ENCODE assay signal across 11 cellular contexts in the genomic region with DNA sequence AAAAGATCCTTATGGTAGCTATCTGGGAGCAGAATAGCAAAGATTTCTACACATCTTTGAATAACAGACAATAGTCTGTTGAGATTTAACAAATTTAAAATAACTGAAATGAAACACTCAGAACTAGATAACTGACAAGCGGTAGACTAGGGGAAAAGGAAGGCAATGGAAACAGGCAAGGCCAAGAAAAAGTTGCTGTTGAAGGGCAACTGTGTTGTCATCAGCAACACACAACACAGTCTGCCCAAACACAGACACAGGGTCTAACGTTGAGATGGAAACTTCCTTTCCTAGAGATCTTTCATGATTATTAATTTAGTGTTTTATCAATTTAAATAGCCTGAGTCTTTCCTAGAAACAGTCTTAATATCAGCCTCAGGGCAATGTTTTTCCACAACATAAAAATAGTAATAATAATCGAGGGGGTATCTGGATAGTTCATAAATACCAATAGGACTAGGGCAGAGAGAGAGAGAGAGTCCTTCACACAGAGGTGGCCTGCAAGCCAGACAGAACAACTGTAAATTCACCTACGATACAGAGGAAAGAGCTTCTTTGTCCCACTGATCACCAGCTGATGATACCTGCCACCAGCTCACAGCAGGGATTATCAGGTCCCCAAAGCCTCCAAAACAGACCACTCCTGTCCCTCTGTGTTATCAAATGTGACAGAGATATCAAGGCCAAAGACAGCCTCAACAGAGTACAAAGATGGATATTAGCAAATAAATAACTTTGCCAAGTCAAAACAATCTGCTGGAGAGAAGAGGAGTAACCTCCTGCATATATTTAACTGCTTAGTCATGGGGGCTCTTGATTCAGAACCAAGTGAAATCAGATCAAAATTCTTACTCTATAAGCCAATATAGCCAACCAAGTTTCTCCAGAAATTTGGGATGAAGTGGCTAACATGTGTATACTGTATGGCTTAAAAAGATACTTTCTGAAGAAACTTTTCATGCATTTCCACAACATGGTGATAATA.
DNase-seq lines count a peak whose midpoint lies in the region; ATAC-seq, FAIRE-seq and TF ChIP-seq lines count a peak whose summit lies in the region.
"Had no signal": no experiment of that assay in that cellular context is flagged by ENCODE, and none has a peak within 500 bp of the region (broad histone marks: within the 10 kb centered on the region; RNA-seq: fewer than 3 reads in every experiment).

No MANE protein-coding gene starts in this region.

- no peaks in the 10 kb centered on the region for H3K27me3 ChIP-seq in WERI-Rb-1 (ENCODE audit: insufficient read depth, low read depth, severe bottlenecking)

- intact Hi-C loops in natural killer cell (cut with micrococcal nuclease) (loop anchor here (5.0 kb wide), 1 partner anchor 39 kb away; no protein-coding TSS in a partner anchor), left cardiac atrium (cut with DNase I) (loop anchor here (5.0 kb wide), 2 partner anchors 109 to 164 kb away; no protein-coding TSS in a partner anchor), kidney (cut with DNase I) (no loop called here), lower leg skin (cut with DNase I; ENCODE audit: low total_unique reads) (loop anchor here (10.0 kb wide), 1 partner anchor 158 kb away; no protein-coding TSS in a partner anchor)

- DNase-seq in natural killer cell (no peak), WERI-Rb-1 (peak; percentile 28), left cardiac atrium (no peak), type B pancreatic cell (ENCODE audit: extremely low spot score, unreplicated experiment) (no peak), kidney (no peak), lower leg skin (ENCODE audit: low spot score in 2 of 2) (no peak), NCI-H1417 treated with DMSO at 0.1 percent for 48 hours (lab: John Stamatoyannopoulos, UW) (no peak)
- DNase-seq in natural killer cell treated with Interleukin-12 subunit alpha and Interleukin-12 subunit beta and Interleukin-15 and Interleukin-18, amount 100 ng/mL, for 72 hours (ENCODE audit: low spot score): no peak
- DNase-seq: central memory CD4-positive, alpha-beta T cell; NCI-H1417 had no signal

- WGBS in lower leg skin, 2 donors: 45 to 53% methylated on average over 4 of the region's 4 CpGs

- H3K36me3 Mint-ChIP-seq in natural killer cell (no peaks in the 10 kb centered on the region), type B pancreatic cell (no peaks in the 10 kb centered on the region)
- no peaks in the 10 kb centered on the region for H3K36me3 Mint-ChIP-seq in natural killer cell treated with Interleukin-12 subunit alpha and Interleukin-12 subunit beta and Interleukin-15 and Interleukin-18, amount 100 ng/mL, for 72 hours

- H3K9me3 Mint-ChIP-seq in natural killer cell (no peaks in the 10 kb centered on the region), type B pancreatic cell (no peaks in the 10 kb centered on the region)
- H3K9me3 Mint-ChIP-seq in natural killer cell treated with Interleukin-12 subunit alpha and Interleukin-12 subunit beta and Interleukin-15 and Interleukin-18, amount 100 ng/mL, for 72 hours: no peaks in the 10 kb centered on the region

- H3K27me3 Mint-ChIP-seq in natural killer cell (ENCODE audit: low read depth in 2 of 2) (no peaks in the 10 kb centered on the region), type B pancreatic cell (no peaks in the 10 kb centered on the region)
- no peaks in the 10 kb centered on the region for H3K27me3 Mint-ChIP-seq in natural killer cell treated with Interleukin-12 subunit alpha and Interleukin-12 subunit beta and Interleukin-15 and Interleukin-18, amount 100 ng/mL, for 72 hours

- no peak for ATAC-seq in natural killer cell
- ATAC-seq in natural killer cell treated with Interleukin-12 subunit alpha and Interleukin-12 subunit beta and Interleukin-15 and Interleukin-18, amount 100 ng/mL, for 72 hours: no peak
- ATAC-seq in left cardiac atrium: peak; percentile 38 to 72

- H3K4me3 ChIP-seq in WERI-Rb-1 (ENCODE audit: low read depth, low read length) (peak overlapping the region; percentile 5), kidney (ENCODE audit: low read length in 2 of 2) (no peak overlapping the region), lower leg skin (ENCODE audit: low read depth, poor library complexity, severe bottlenecking) (no peak overlapping the region)

- peak overlapping the region; percentile 83 for H3K27ac ChIP-seq in WERI-Rb-1
- no peak overlapping the region for H3K27ac ChIP-seq in kidney (ENCODE audit: low read depth in 2 of 2, low read length in 2 of 2)
- H3K27ac ChIP-seq: parathyroid adenoma had no signal

- no peak for FAIRE-seq in kidney (lab: Jason Lieb, UNC)

- peaks cover 13 to 25% of the 10 kb centered on the region in 2 donors for H3K4me1 Mint-ChIP-seq in natural killer cell
- H3K4me1 Mint-ChIP-seq in natural killer cell treated with Interleukin-12 subunit alpha and Interleukin-12 subunit beta and Interleukin-15 and Interleukin-18, amount 100 ng/mL, for 72 hours (ENCODE audit: low read depth in 2 of 2): peaks cover 6 to 18% of the 10 kb centered on the region in 2 donors
- peaks cover 32% of the 10 kb centered on the region for H3K4me1 Mint-ChIP-seq in type B pancreatic cell (ENCODE audit: unreplicated experiment)

- TF ChIP-seq POLR2A in lower leg skin (IDR thresholded peaks at IDR 0.05): no peak

- TF ChIP-seq CTCF in natural killer cell (IDR thresholded peaks at IDR 0.05) (no peak), WERI-Rb-1 (IDR thresholded peaks at IDR 0.05; ENCODE audit: low read depth, low read length) (no peak), type B pancreatic cell (conservative IDR thresholded peaks at IDR 0.05) (no peak), kidney (IDR thresholded peaks at IDR 0.05; ENCODE audit: borderline replicate concordance, extremely low read depth, insufficient read depth) (no peak), lower leg skin (IDR thresholded peaks at IDR 0.05) (no peak)

- peaks cover 8 to 29% of the 10 kb centered on the region in 2 donors for H3K4me1 ChIP-seq in kidney (ENCODE audit: control insufficient read depth in 1 of 2, insufficient read depth in 1 of 2, low read depth in 1 of 2, low read length in 2 of 2)

- H3K27ac Mint-ChIP-seq in natural killer cell: peak overlapping the region; percentile 39 to 73
- H3K27ac Mint-ChIP-seq in natural killer cell treated with Interleukin-12 subunit alpha and Interleukin-12 subunit beta and Interleukin-15 and Interleukin-18, amount 100 ng/mL, for 72 hours: peak overlapping the region in 1 of 2 donors; percentile 5
- H3K27ac Mint-ChIP-seq in type B pancreatic cell: peak overlapping the region; percentile 62

- H3K36me3 ChIP-seq in WERI-Rb-1 (peaks cover 6% of the 10 kb centered on the region), kidney (ENCODE audit: control insufficient read depth in 1 of 2, insufficient read depth in 2 of 2, low read length in 2 of 2) (no peaks in the 10 kb centered on the region)

- no peak overlapping the region for H3K9ac ChIP-seq in kidney (ENCODE audit: low read length in 2 of 2)
- H3K9ac ChIP-seq: parathyroid adenoma had no signal

- H3K9me3 ChIP-seq in WERI-Rb-1 (ENCODE audit: severe bottlenecking) (no peaks in the 10 kb centered on the region), kidney (ENCODE audit: control insufficient read depth in 1 of 2, low read length in 2 of 2) (no peaks in the 10 kb centered on the region)

- H3K4me3 Mint-ChIP-seq in natural killer cell (no peak overlapping the region), type B pancreatic cell (no peak overlapping the region)
- no peak overlapping the region for H3K4me3 Mint-ChIP-seq in natural killer cell treated with Interleukin-12 subunit alpha and Interleukin-12 subunit beta and Interleukin-15 and Interleukin-18, amount 100 ng/mL, for 72 hours

Comparison
In these comparisons a context has a peak if more than half of its experiments do, and no peak if none do; other contexts are left out.
1. ATAC-seq: peak in left cardiac atrium (2 of 2); none in natural killer cell (0 of 3) and natural killer cell treated with Interleukin-12 subunit alpha and Interleukin-12 subunit beta and Interleukin-15 and Interleukin-18, amount 100 ng/mL, for 72 hours (0 of 2).